ENCODE assay signal across 9 cellular contexts in the genomic region with DNA sequence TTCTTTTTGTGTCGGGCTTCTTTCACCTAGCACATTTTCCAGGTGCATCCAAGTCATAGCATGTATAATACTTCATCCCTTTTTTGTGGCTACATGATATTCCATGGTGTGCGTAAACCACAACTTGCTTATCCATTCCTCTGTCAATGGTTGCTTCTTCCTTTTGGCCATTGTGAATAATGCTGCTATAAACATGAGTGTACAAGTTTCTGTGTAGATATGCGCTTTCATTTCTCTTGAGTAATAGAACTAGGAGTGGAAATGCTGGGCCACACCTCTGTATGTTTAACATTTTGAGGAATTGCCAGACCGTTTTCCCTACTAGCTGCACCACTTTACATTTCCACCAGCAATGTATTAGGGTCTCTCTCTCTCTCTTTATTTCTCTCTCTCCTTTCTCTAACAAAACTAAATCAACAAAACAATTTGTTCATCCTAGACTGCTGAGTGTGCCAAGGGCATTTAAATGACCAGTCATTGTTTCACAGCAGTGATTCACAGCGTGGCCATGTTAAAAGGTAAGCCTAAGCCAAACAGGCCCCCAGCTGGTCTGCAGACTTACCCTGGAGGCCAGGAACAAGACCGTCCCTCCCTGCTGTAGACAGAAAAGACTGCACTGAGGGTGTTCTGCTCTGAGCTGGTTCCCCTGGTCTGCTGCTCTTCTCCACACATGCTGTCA. TPM values are rescaled to one million over a fixed set of nuclear protein-coding genes. Genes with fewer than 3 reads are reported as not detected.
A peak's percentile ranks its signal among the peaks of the same experiment; 100 is the strongest.
DNase-seq lines count a peak whose midpoint lies in the region; ATAC-seq and TF ChIP-seq lines count a peak whose summit lies in the region.
"Had no signal": no experiment of that assay in that cellular context is flagged by ENCODE, and none has a peak within 500 bp of the region (broad histone marks: within the 10 kb centered on the region; RNA-seq: fewer than 3 reads in every experiment).

No MANE protein-coding gene starts in this region.

- CTCF ChIA-PET in CD4-positive, alpha-beta T cell (lab: Charles Lee) = no interaction called here

- no peak overlapping the region for H3K4me3 Mint-ChIP-seq in CD4-positive, alpha-beta T cell

- no peaks in the 10 kb centered on the region for H3K36me3 Mint-ChIP-seq in CD4-positive, alpha-beta T cell (ENCODE audit: low read depth)

- POLR2A ChIA-PET in CD4-positive, alpha-beta T cell (lab: Charles Lee) = no interaction called here

- peaks cover 34% of the 10 kb centered on the region for H3K4me1 Mint-ChIP-seq in CD4-positive, alpha-beta T cell (ENCODE audit: low read depth)

- no peaks in the 10 kb centered on the region for H3K36me3 ChIP-seq in BLaER1 treated with 17β-estradiol and CSF1 and Interleukin-3, amounts not matched to agents 10 nM and 100 nM
- H3K36me3 ChIP-seq in colonic mucosa (no peaks in the 10 kb centered on the region), mucosa of descending colon (ENCODE audit: low read depth) (no peaks in the 10 kb centered on the region)

- peak overlapping the region; percentile 76 to 92 (median 81) for H3K4me2 ChIP-seq in BLaER1 treated with 17β-estradiol and CSF1 and Interleukin-3, amounts not matched to agents 10 nM and 100 nM

- DNase-seq in NCI-H146 treated with DMSO at 0.1 percent for 48 hours (lab: John Stamatoyannopoulos, UW; ENCODE audit: unreplicated experiment) = peak; percentile 83
- DNase-seq in colonic mucosa = no peak
- DNase-seq in mucosa of descending colon = peak in 1 of 3 donors; percentile 43
- DNase-seq in CD4-positive, alpha-beta T cell = no peak
- no peak for DNase-seq in NCI-H1105 (lab: John Stamatoyannopoulos, UW)
- DNase-seq in cerebellum (ENCODE audit: low spot score) = no peak
- DNase-seq in sciatic nerve (ENCODE audit: low spot score) = no peak
- DNase-seq: GF-D8 had no signal

- H3K4me3 ChIP-seq in BLaER1 treated with 17β-estradiol and CSF1 and Interleukin-3, amounts not matched to agents 10 nM and 100 nM = no peak overlapping the region
- H3K4me3 ChIP-seq in colonic mucosa (no peak overlapping the region), mucosa of descending colon (no peak overlapping the region)

- H3K9ac ChIP-seq in BLaER1 treated with 17β-estradiol and CSF1 and Interleukin-3, amounts not matched to agents 10 nM and 100 nM = peak overlapping the region in 9 of 11 experiments; percentile 35 to 67 (median 58); a peak in 17 of 22 replicates
- H3K9ac ChIP-seq in colonic mucosa (ENCODE audit: low read depth in 2 of 2, low read length in 2 of 2) = no peak overlapping the region

- H3K4me1 ChIP-seq in BLaER1 treated with 17β-estradiol and CSF1 and Interleukin-3, amounts not matched to agents 10 nM and 100 nM = peaks cover 78 to 98% (median 90%) of the 10 kb centered on the region in 10 experiments
- no peaks in the 10 kb centered on the region for H3K4me1 ChIP-seq in colonic mucosa
- peaks cover 32% of the 10 kb centered on the region for H3K4me1 ChIP-seq in mucosa of descending colon (ENCODE audit: low read depth)

- no peak for TF ChIP-seq CTCF in colonic mucosa (IDR thresholded peaks at IDR 0.05)
- TF ChIP-seq CTCF in mucosa of descending colon (IDR thresholded peaks at IDR 0.05) = no peak
- TF ChIP-seq CTCF in CD4-positive, alpha-beta T cell (IDR thresholded peaks at IDR 0.05) = no peak

- no peaks in the 10 kb centered on the region for H4K20me1 ChIP-seq in BLaER1 treated with 17β-estradiol and CSF1 and Interleukin-3, amounts not matched to agents 10 nM and 100 nM

- H3K27me3 ChIP-seq in BLaER1 treated with 17β-estradiol and CSF1 and Interleukin-3, amounts not matched to agents 10 nM and 100 nM = no peaks in the 10 kb centered on the region
- no peaks in the 10 kb centered on the region for H3K27me3 ChIP-seq in colonic mucosa
- no peaks in the 10 kb centered on the region for H3K27me3 ChIP-seq in CD4-positive, alpha-beta T cell (ENCODE audit: control insufficient read depth, insufficient read depth, low read length)

- peak overlapping the region in 10 of 11 experiments; percentile 30 to 89 (median 82); a peak in 20 of 22 replicates for H3K27ac ChIP-seq in BLaER1 treated with 17β-estradiol and CSF1 and Interleukin-3, amounts not matched to agents 10 nM and 100 nM
- peak overlapping the region; percentile 2 for H3K27ac ChIP-seq in colonic mucosa
- H3K27ac ChIP-seq in CD4-positive, alpha-beta T cell (ENCODE audit: low read depth, low read length) = no peak overlapping the region

- no peak overlapping the region for H3K27ac Mint-ChIP-seq in CD4-positive, alpha-beta T cell

- no peaks in the 10 kb centered on the region for H3K27me3 Mint-ChIP-seq in CD4-positive, alpha-beta T cell

- intact Hi-C loops in colonic mucosa (cut with DNase I) = no loop called here
- intact Hi-C loops in mucosa of descending colon (cut with DNase I, micrococcal nuclease) = no loop called here
- intact Hi-C loops in CD4-positive, alpha-beta T cell (cut with DNase I, micrococcal nuclease) = loop anchor here in 1 of 2 experiments (5.0 to 10.0 kb wide), 2 partner anchors 53 to 55 kb away; a partner anchor contains a TSS
- intact Hi-C loops in sciatic nerve (cut with DNase I) = no loop called here

- no peaks in the 10 kb centered on the region for H3K9me3 ChIP-seq in BLaER1 treated with 17β-estradiol and CSF1 and Interleukin-3, amounts not matched to agents 10 nM and 100 nM (replicated peaks in 1 of 11)
- H3K9me3 ChIP-seq in colonic mucosa (no peaks in the 10 kb centered on the region), mucosa of descending colon (no peaks in the 10 kb centered on the region)
- no peaks in the 10 kb centered on the region for H3K9me3 ChIP-seq in CD4-positive, alpha-beta T cell (ENCODE audit: control insufficient read depth, low read length)

- H3K9me3 Mint-ChIP-seq in CD4-positive, alpha-beta T cell = no peaks in the 10 kb centered on the region

- peak; percentile 69 for ATAC-seq in mucosa of descending colon
- ATAC-seq in CD4-positive, alpha-beta T cell (ENCODE audit: poor library complexity) = no peak
- no peak for ATAC-seq in sciatic nerve

RNA-seq across cellular contexts. Expression of a gene that starts 53.2 kb away (rescaled TPM):
- total RNA-seq in colonic mucosa = 10 to 100 TPM; 13.7 to 20.0 TPM
- total RNA-seq in mucosa of descending colon = 10 to 100 TPM; 24.0 to 32.3 (median 26.7) TPM
- total RNA-seq in CD4-positive, alpha-beta T cell = 10 to 100 TPM; 24.9 to 26.8 TPM
- 82.8 TPM for total RNA-seq in cerebellum
- 61.9 TPM for total RNA-seq in sciatic nerve

Comparison
In these comparisons a context has a peak if more than half of its experiments do, and no peak if none do; other contexts are left out.
1. H3K9ac ChIP-seq: peak in BLaER1 treated with 17β-estradiol and CSF1 and Interleukin-3, amounts not matched to agents 10 nM and 100 nM (9 of 11); none in colonic mucosa (0 of 2).